In genomic region chr2:84449711-84450110, GRCh38 we compare ENCODE assay signal across 14 cellular contexts. TPM values are rescaled to one million over a fixed set of nuclear protein-coding genes. Genes with fewer than 3 reads are reported as not detected.
DNase-seq lines count a peak whose midpoint lies in the region; ATAC-seq and TF ChIP-seq lines count a peak whose summit lies in the region.
"Had no signal": no experiment of that assay in that cellular context is flagged by ENCODE, and none has a peak within 500 bp of the region (broad histone marks: within the 10 kb centered on the region; RNA-seq: fewer than 3 reads in every experiment).

No MANE protein-coding gene starts in this region.

- H3K4me3 Mint-ChIP-seq in activated naive CD4-positive, alpha-beta T cell treated with anti-CD3 and anti-CD28 coated beads for 36 hours = no peak overlapping the region
- H3K4me3 Mint-ChIP-seq: CD8-positive, alpha-beta memory T cell; H9 had no signal

- H3K4me2 ChIP-seq in Karpas-422 (ENCODE audit: low read depth, low read length, poor library complexity, severe bottlenecking) (no peak overlapping the region), parathyroid adenoma (ENCODE audit: low read length) (no peak overlapping the region)

- H3K36me3 ChIP-seq in HEK293 (ENCODE audit: control insufficient read depth in 2 of 2, insufficient read depth in 1 of 2, low read length in 2 of 2) = peaks cover 0 to 26% of the 10 kb centered on the region in 2 experiments; a peak in 1 of 3 replicates
- peaks cover 17% of the 10 kb centered on the region; the same call in 1 of the 2 replicates for H3K36me3 ChIP-seq in Karpas-422 (ENCODE audit: insufficient read depth, low read length)
- peaks cover 34% of the 10 kb centered on the region for H3K36me3 ChIP-seq in WERI-Rb-1
- H3K36me3 ChIP-seq in parathyroid adenoma (ENCODE audit: control insufficient read depth, insufficient read depth, low read length) = no peaks in the 10 kb centered on the region
- H3K36me3 ChIP-seq: BE2C had no signal

- no peaks in the 10 kb centered on the region for H3K27me3 ChIP-seq in Karpas-422 (ENCODE audit: low read length)
- no peaks in the 10 kb centered on the region for H3K27me3 ChIP-seq in WERI-Rb-1 (ENCODE audit: insufficient read depth, low read depth, severe bottlenecking)
- no peaks in the 10 kb centered on the region for H3K27me3 ChIP-seq in parathyroid adenoma (ENCODE audit: control insufficient read depth, insufficient read depth, low read length)
- H3K27me3 ChIP-seq: BE2C had no signal

- H3K27ac ChIP-seq in HEK293 (ENCODE audit: extremely low read depth, low read depth, low read length) = no peak overlapping the region
- H3K27ac ChIP-seq in Karpas-422 (ENCODE audit: low read length) = 0 out of 2 replicates have a peak overlapping the region, but pooled peaks have one; percentile 32
- H3K27ac ChIP-seq in WERI-Rb-1 = peak overlapping the region; percentile 74
- no peak overlapping the region for H3K27ac ChIP-seq in parathyroid adenoma

- no peak overlapping the region for H3K27ac Mint-ChIP-seq in activated naive CD4-positive, alpha-beta T cell treated with anti-CD3 and anti-CD28 coated beads for 36 hours
- H3K27ac Mint-ChIP-seq: H9 had no signal

- H3K4me3 ChIP-seq in HEK293 (ENCODE audit: low read depth, low read length) = no peak overlapping the region
- no peak overlapping the region for H3K4me3 ChIP-seq in Karpas-422 (ENCODE audit: low read length)
- H3K4me3 ChIP-seq in WERI-Rb-1 (ENCODE audit: low read depth, low read length) = no peak overlapping the region
- peak overlapping the region; percentile 12 for H3K4me3 ChIP-seq in parathyroid adenoma (ENCODE audit: low read depth, low read length)

- peaks cover 36% of the 10 kb centered on the region for H3K4me1 Mint-ChIP-seq in activated naive CD4-positive, alpha-beta T cell treated with anti-CD3 and anti-CD28 coated beads for 36 hours (ENCODE audit: low read depth)
- H3K4me1 Mint-ChIP-seq: H9 had no signal

- H4K20me1 ChIP-seq in Karpas-422 (ENCODE audit: insufficient read depth, low read depth, low read length) = no peaks in the 10 kb centered on the region

- H3K9me3 ChIP-seq in HEK293 (ENCODE audit: control insufficient read depth, insufficient read depth, low read depth, low read length) (no peaks in the 10 kb centered on the region), Karpas-422 (ENCODE audit: low read length) (no peaks in the 10 kb centered on the region), WERI-Rb-1 (ENCODE audit: severe bottlenecking) (no peaks in the 10 kb centered on the region), parathyroid adenoma (ENCODE audit: control insufficient read depth, low read length) (no peaks in the 10 kb centered on the region)
- H3K9me3 ChIP-seq: BE2C, Caco-2 had no signal

- H3K9me2 ChIP-seq in Karpas-422 (replicated peaks; ENCODE audit: insufficient read depth, low read length) = no peaks in the 10 kb centered on the region

- CTCF ChIA-PET in HEK293 (lab: Yijun Ruan, JAX) = no interaction called here
- CTCF ChIA-PET in activated naive CD4-positive, alpha-beta T cell treated with anti-CD3 and anti-CD28 coated beads for 36 hours (lab: Charles Lee) = no interaction called here

- TF ChIP-seq CTCF in HEK293 (tag by site-specific recombination; IDR thresholded peaks at IDR 0.05) = no peak
- TF ChIP-seq CTCF in WERI-Rb-1 (IDR thresholded peaks at IDR 0.05; ENCODE audit: low read depth, low read length) = no peak
- TF ChIP-seq CTCF in parathyroid adenoma (IDR thresholded peaks at IDR 0.05) = no peak

- no peak for DNase-seq in Karpas-422
- no peak for DNase-seq in WERI-Rb-1
- no peak for DNase-seq in activated naive CD4-positive, alpha-beta T cell treated with anti-CD3 and anti-CD28 coated beads for 36 hours
- no peak for DNase-seq in NCI-H1092 treated with DMSO at 0.1 percent for 48 hours (lab: John Stamatoyannopoulos, UW)
- DNase-seq: ACHN; BE2C; C1 segment of cervical spinal cord; Caco-2; CD4-positive, CD25-positive, alpha-beta regulatory T cell; CD8-positive, alpha-beta memory T cell; H9 had no signal

- peaks cover 10% of the 10 kb centered on the region for H3K36me3 Mint-ChIP-seq in activated naive CD4-positive, alpha-beta T cell treated with anti-CD3 and anti-CD28 coated beads for 36 hours (ENCODE audit: low read depth)

- H3K9me3 Mint-ChIP-seq in activated naive CD4-positive, alpha-beta T cell treated with anti-CD3 and anti-CD28 coated beads for 36 hours = no peaks in the 10 kb centered on the region
- H3K9me3 Mint-ChIP-seq: CD4-positive, CD25-positive, alpha-beta regulatory T cell; CD8-positive, alpha-beta memory T cell; H9 had no signal

- H2AFZ ChIP-seq in Karpas-422 (ENCODE audit: low read length) = no peak overlapping the region
- H2AFZ ChIP-seq in parathyroid adenoma = no peak overlapping the region

- POLR2A ChIA-PET in HEK293 (lab: Yijun Ruan, JAX) = no interaction called here

- H3K4me1 ChIP-seq in HEK293 (ENCODE audit: control insufficient read depth, insufficient read depth, low read length) (peaks cover 9% of the 10 kb centered on the region; the same call in 1 of the 2 replicates), Karpas-422 (ENCODE audit: low read length) (peaks cover 27% of the 10 kb centered on the region), parathyroid adenoma (peaks cover 19% of the 10 kb centered on the region)
- H3K4me1 ChIP-seq: BE2C had no signal

- no peaks in the 10 kb centered on the region for H3K27me3 Mint-ChIP-seq in activated naive CD4-positive, alpha-beta T cell treated with anti-CD3 and anti-CD28 coated beads for 36 hours (ENCODE audit: low read depth)
- H3K27me3 Mint-ChIP-seq: CD4-positive, CD25-positive, alpha-beta regulatory T cell; CD8-positive, alpha-beta memory T cell had no signal

- H3K9ac ChIP-seq in Karpas-422 (ENCODE audit: low read length) (no peak overlapping the region), parathyroid adenoma (no peak overlapping the region)

- ATAC-seq in HG02623 (IDR thresholded peaks at IDR 0.05; ENCODE audit: unreplicated experiment) = no peak

- intact Hi-C loops in activated naive CD4-positive, alpha-beta T cell treated with anti-CD3 and anti-CD28 coated beads for 36 hours (cut with micrococcal nuclease) = no loop called here

- H3K79me2 ChIP-seq in Karpas-422 (ENCODE audit: low read length) (peaks cover 87% of the 10 kb centered on the region), parathyroid adenoma (peaks cover 30% of the 10 kb centered on the region)

TF ChIP-seq in HEK293, 187 proteins besides CTCF, POLR2A, EP300 and RAD21:
- TF ChIP-seq ZNF362 (tag by site-specific recombination; IDR thresholded peaks at IDR 0.05) = 0 out of 2 replicates have a peak, but pooled peaks have one; percentile 23
- no peak for TF ChIP-seq ZBTB6 (tag by site-specific recombination; IDR thresholded peaks at IDR 0.05)

RNA-seq across cellular contexts. Expression of gene SUCLG1, which starts 9.4 kb away (rescaled TPM):
- 112 and 148 TPM in 2 replicates for total RNA-seq in Karpas-422 (2014; rRNA removed; shearing (Covaris generic); ENCODE audit: low replicate concordance)
- 10 to 100 TPM; 75.3 to 80.7 TPM for total RNA-seq in activated naive CD4-positive, alpha-beta T cell treated with anti-CD3 and anti-CD28 coated beads for 36 hours

Comparison
In these comparisons a context has a peak if more than half of its experiments do, and no peak if none do; other contexts are left out.
1. H3K27ac ChIP-seq: peak in Karpas-422 (single experiment) and WERI-Rb-1 (single experiment); none in HEK293 (single experiment) and parathyroid adenoma (single experiment).